Comparison of ENCODE assay signal across 21 cellular contexts in the genomic region with DNA sequence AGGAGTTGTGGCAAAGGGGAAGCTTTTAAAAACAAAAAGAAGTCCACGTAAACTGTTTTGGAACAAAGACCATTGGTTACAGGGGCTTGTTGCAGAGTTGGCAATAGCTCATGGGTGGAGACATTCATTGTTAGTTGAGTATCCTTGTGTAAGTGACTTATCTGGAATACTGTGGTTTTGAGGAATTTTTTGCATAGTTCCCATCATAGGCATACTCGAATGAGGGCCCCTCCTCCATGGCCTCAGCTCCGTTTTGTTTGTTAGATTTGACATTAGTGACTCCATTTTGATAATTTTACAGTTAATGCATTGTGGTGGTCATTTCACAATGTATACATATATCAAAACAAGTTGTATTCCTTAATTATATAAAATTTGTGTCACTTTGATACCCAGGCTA. TPM values are rescaled to one million over a fixed set of nuclear protein-coding genes. Genes with fewer than 3 reads are reported as not detected.
A peak's percentile ranks its signal among the peaks of the same experiment; 100 is the strongest.
DNase-seq lines count a peak whose midpoint lies in the region; ATAC-seq and TF ChIP-seq lines count a peak whose summit lies in the region.
"Had no signal": no experiment of that assay in that cellular context is flagged by ENCODE, and none has a peak within 500 bp of the region (broad histone marks: within the 10 kb centered on the region; RNA-seq: fewer than 3 reads in every experiment).

No MANE protein-coding gene starts in this region.

- H3K27ac ChIP-seq in AG04450 (ENCODE audit: low read depth, low read length) = no peak overlapping the region
- H3K27ac ChIP-seq: ascending aorta, dorsolateral prefrontal cortex had no signal

- BruUV-seq in MCF 10A (replicated peaks; lab: Mats Ljungman, UMichigan) = no TSS peak

- no peak overlapping the region for H3K4me3 Mint-ChIP-seq in MCF 10A (ENCODE audit: unreplicated experiment)
- H3K4me3 Mint-ChIP-seq in chondrocyte (ENCODE audit: unreplicated experiment) = no peak overlapping the region
- H3K4me3 Mint-ChIP-seq: B cell; stimulated activated effector memory CD8-positive, alpha-beta T cell treated with anti-CD3 and anti-CD28 coated beads, Interleukin-12 subunit alpha, Interleukin-12 subunit beta, amount 100 ng/mL, for 72 hours; T-cell; WTC11 had no signal

- no peaks in the 10 kb centered on the region for H3K9me3 Mint-ChIP-seq in MCF 10A (ENCODE audit: unreplicated experiment)
- no peaks in the 10 kb centered on the region for H3K9me3 Mint-ChIP-seq in chondrocyte (ENCODE audit: low read depth)
- H3K9me3 Mint-ChIP-seq: stimulated activated effector memory CD8-positive, alpha-beta T cell treated with anti-CD3 and anti-CD28 coated beads, Interleukin-12 subunit alpha, Interleukin-12 subunit beta, amount 100 ng/mL, for 72 hours; T-cell; WTC11 had no signal

- H3K36me3 Mint-ChIP-seq in MCF 10A (ENCODE audit: insufficient read depth, unreplicated experiment) (peaks cover 15% of the 10 kb centered on the region), chondrocyte (ENCODE audit: low read depth) (no peaks in the 10 kb centered on the region)
- H3K36me3 Mint-ChIP-seq: T-cell, WTC11 had no signal

- H3K27me3 Mint-ChIP-seq in MCF 10A (ENCODE audit: insufficient read depth, unreplicated experiment) (no peaks in the 10 kb centered on the region), chondrocyte (ENCODE audit: low read depth) (no peaks in the 10 kb centered on the region)
- H3K27me3 Mint-ChIP-seq: B cell had no signal

- H3K27ac Mint-ChIP-seq in MCF 10A (ENCODE audit: low read depth, unreplicated experiment) = no peak overlapping the region
- no peak overlapping the region for H3K27ac Mint-ChIP-seq in chondrocyte (ENCODE audit: unreplicated experiment)
- H3K27ac Mint-ChIP-seq: B cell; stimulated activated effector memory CD8-positive, alpha-beta T cell treated with anti-CD3 and anti-CD28 coated beads, Interleukin-12 subunit alpha, Interleukin-12 subunit beta, amount 100 ng/mL, for 72 hours; T-cell; WTC11 had no signal

- no peak for ATAC-seq in GM19395 (IDR thresholded peaks at IDR 0.05; ENCODE audit: unreplicated experiment)
- ATAC-seq: esophagus mucosa; left cardiac atrium; stimulated activated effector memory CD8-positive, alpha-beta T cell treated with anti-CD3 and anti-CD28 coated beads, Interleukin-12 subunit alpha, Interleukin-12 subunit beta, amount 100 ng/mL, for 72 hours; T-cell; WTC11 had no signal

- POLR2A ChIA-PET in AG04450 (lab: Yijun Ruan, JAX) = interaction anchor here (0.7 to 0.9 kb wide), 2 partner anchors 8 to 100 kb away, joined by 3 to 4 read pairs; no protein-coding TSS in a partner anchor
- POLR2A ChIA-PET in MCF 10A (lab: Yijun Ruan, JAX) = no interaction called here

- intact Hi-C loops in MCF 10A (cut with micrococcal nuclease) = no loop called here

- no peak for TF ChIP-seq CTCF in AG04450 (IDR thresholded peaks at IDR 0.05; ENCODE audit: low read depth, low read length)
- no peak for TF ChIP-seq CTCF in HFF-Myc (IDR thresholded peaks at IDR 0.05; ENCODE audit: low read depth, low read length, missing control alignments)
- no peak for TF ChIP-seq CTCF in astrocyte of the cerebellum (IDR thresholded peaks at IDR 0.05; ENCODE audit: low read depth, low read length, missing control alignments)
- no peak for TF ChIP-seq CTCF in MCF 10A (IDR thresholded peaks at IDR 0.05; ENCODE audit: unreplicated experiment)
- TF ChIP-seq CTCF in chondrocyte (IDR thresholded peaks at IDR 0.05) = no peak

- H3K4me1 Mint-ChIP-seq in MCF 10A (ENCODE audit: insufficient read depth, unreplicated experiment) (no peaks in the 10 kb centered on the region), chondrocyte (ENCODE audit: low read depth) (peaks cover 6% of the 10 kb centered on the region)
- H3K4me1 Mint-ChIP-seq: WTC11 had no signal

- H3K9me3 ChIP-seq in AG04450 (ENCODE audit: control insufficient read depth, insufficient read depth, low read length) = no peaks in the 10 kb centered on the region
- H3K9me3 ChIP-seq: ascending aorta had no signal

- in situ Hi-C loops in astrocyte of the cerebellum (cut with HindIII; ENCODE audit: low sequenced_read_pairs) = no loop called here

- no peaks in the 10 kb centered on the region for H3K27me3 ChIP-seq in AG04450 (ENCODE audit: control insufficient read depth, insufficient read depth, low read length)
- H3K27me3 ChIP-seq: ascending aorta, dorsolateral prefrontal cortex had no signal

- DNase-seq in AG04450 (ENCODE audit: low read depth, low spot score) (peak; percentile 72), HFF-Myc (ENCODE audit: extremely low read depth, low read depth) (peak; percentile 40), astrocyte of the cerebellum (ENCODE audit: low read depth) (peak; percentile 87), kidney tubule cell (ENCODE audit: low spot score) (peak; percentile 43), MCF 10A (ENCODE audit: unreplicated experiment) (no peak), NCI-H1092 (lab: John Stamatoyannopoulos, UW) (no peak), chondrocyte (ENCODE audit: low spot score) (no peak)
- DNase-seq: activated effector memory CD4-positive, alpha-beta T cell treated with anti-CD3 and anti-CD28 coated beads, Interleukin-2, amount 50 U/mL, for 16 hours; dorsolateral prefrontal cortex; hippocampal formation; left cardiac atrium; nucleus accumbens; RPMI8226; small intestine; T-cell had no signal

- H3K4me3 ChIP-seq in AG04450 (ENCODE audit: low read depth, low read length) (no peak overlapping the region), HFF-Myc (replicated peaks; ENCODE audit: low read depth, low read length) (no peak overlapping the region), astrocyte of the cerebellum (ENCODE audit: low read depth, low read length) (no peak overlapping the region)
- H3K4me3 ChIP-seq: ascending aorta, dorsolateral prefrontal cortex had no signal

- CTCF ChIA-PET in AG04450 (lab: Charles Lee) (interaction anchor here (1.0 kb wide), 2 partner anchors 147 to 154 kb away, joined by 3 read pairs; no protein-coding TSS in a partner anchor), MCF 10A (lab: Yijun Ruan, JAX) (interaction anchor here (0.7 to 1.3 kb wide), 2 partner anchors 18 to 122 kb away, joined by 3 read pairs; no protein-coding TSS in a partner anchor)

RNA-seq across cellular contexts. Expression of a gene that starts 12.8 kb away (rescaled TPM):
- polyA plus RNA-seq in AG04450 (2011; rRNA removed) = 0.10 and 0.24 TPM in 2 replicates
- polyA minus RNA-seq in AG04450 (2011; rRNA and poly(A)+ RNA removed) = not detected in 2 replicates
- total RNA-seq in MCF 10A (2022) = 12.4 and 17.1 TPM in 2 replicates
- total RNA-seq in chondrocyte = 0.20 TPM in 1 of 3 replicates, not detected in the others
- total RNA-seq: ascending aorta, esophagus mucosa, left cardiac atrium had no signal

RNA-seq across cellular contexts. Expression of a gene that starts 55.3 kb away (rescaled TPM):
- polyA plus RNA-seq in AG04450 (2011; rRNA removed) = 1.3 and 1.7 TPM in 2 replicates
- 2.3 and 3.1 TPM in 2 replicates for polyA minus RNA-seq in AG04450 (2011; rRNA and poly(A)+ RNA removed)
- total RNA-seq in MCF 10A (2022) (6.3 and 18.3 TPM in 2 replicates), chondrocyte (0.87 to 1.3 TPM (median 1.2 TPM) in 3 replicates)

Comparison
In these comparisons a context has a peak if more than half of its experiments do, and no peak if none do; other contexts are left out.
1. DNase-seq: peak in AG04450 (single experiment), HFF-Myc (single experiment), astrocyte of the cerebellum (single experiment) and kidney tubule cell (single experiment); none in MCF 10A (single experiment), NCI-H1092 (single experiment) and chondrocyte (single experiment).
2. RNA of a gene that starts 12.8 kb away (total RNA-seq): 12.4 to 17.1 TPM in MCF 10A; 0.20 TPM in chondrocyte; every median in the first group is over 10 times any median in the second.